In genomic region chr13:87052731-87053130, GRCh38 we compare ENCODE assay signal across 14 cellular contexts.
"Had no signal": no experiment of that assay in that cellular context is flagged by ENCODE, and none has a peak within 500 bp of the region (broad histone marks: within the 10 kb centered on the region; RNA-seq: fewer than 3 reads in every experiment).

No MANE protein-coding gene starts in this region.

- H3K27me3 ChIP-seq: upper lobe of right lung had no signal

- H3K4me1 ChIP-seq: psoas muscle, upper lobe of right lung had no signal

- H3K36me3 ChIP-seq: upper lobe of right lung had no signal

- ATAC-seq: activated T-helper 17 cell treated with anti-CD3 and anti-CD28 coated beads, Interleukin-2, amount 50 U/mL, for 72 hours; left ventricle myocardium superior; psoas muscle; sciatic nerve; upper lobe of right lung had no signal

- H3K27ac ChIP-seq: psoas muscle, upper lobe of right lung had no signal

- H3K4me3 ChIP-seq: psoas muscle, upper lobe of right lung had no signal

- DNase-seq: activated CD4-positive, alpha-beta T cell treated with anti-CD3 and anti-CD28 coated beads, Interleukin-2, amount 50 U/mL, for 1 hour; activated naive CD4-positive, alpha-beta T cell treated with anti-CD3 and anti-CD28 coated beads, Interleukin-2, amount 10 ng/mL, durations not matched to agents 7 days and 5 days; activated T-cell treated with anti-CD3 and anti-CD28 coated beads for 4 hours; dermis blood vessel endothelial cell; endodermal cell; left ventricle myocardium superior; nephron progenitor cell; psoas muscle; stimulated activated CD4-positive, alpha-beta T cell treated with anti-CD3 and anti-CD28 coated beads, Interleukin-2, amount 100 ng/mL, for 24 hours; stimulated activated naive CD4-positive, alpha-beta T cell; T-helper 2 cell; upper lobe of right lung had no signal

- H3K9me3 ChIP-seq: psoas muscle, upper lobe of right lung had no signal
